12 cellular contexts compared by ENCODE assay signal in genomic region chr14:102645746-102646440, GRCh38. TPM values are rescaled to one million over a fixed set of nuclear protein-coding genes. Genes with fewer than 3 reads are reported as not detected.
DNase-seq lines count a peak whose midpoint lies in the region; ATAC-seq and TF ChIP-seq lines count a peak whose summit lies in the region.
"Had no signal": no experiment of that assay in that cellular context is flagged by ENCODE, and none has a peak within 500 bp of the region (broad histone marks: within the 10 kb centered on the region; RNA-seq: fewer than 3 reads in every experiment).

No MANE protein-coding gene starts in this region.

- H3K9me3 Mint-ChIP-seq in neural progenitor cell: peaks cover under 1% of the 10 kb centered on the region

- no peak overlapping the region for H3K27ac ChIP-seq in neural progenitor cell
- H3K27ac ChIP-seq: colonic mucosa, vagina had no signal

- H3F3A ChIP-seq in neural progenitor cell (ENCODE audit: low read depth): peaks cover 3% of the 10 kb centered on the region

- H3K27me3 Mint-ChIP-seq in neural progenitor cell (ENCODE audit: insufficient read depth, low read depth): peaks cover 3% of the 10 kb centered on the region

- H3K4me1 ChIP-seq in neural progenitor cell: peaks cover 25% of the 10 kb centered on the region
- H3K4me1 ChIP-seq: colonic mucosa had no signal

- no peak overlapping the region for H3K27ac Mint-ChIP-seq in neural progenitor cell

- H3K4me2 ChIP-seq in neural progenitor cell: peak overlapping the region; percentile 16

- H2AFZ ChIP-seq in neural progenitor cell (replicated peaks): no peak overlapping the region

- H3K27me3 ChIP-seq in neural progenitor cell: no peaks in the 10 kb centered on the region
- H3K27me3 ChIP-seq: colonic mucosa, vagina had no signal

- H3K4me3 Mint-ChIP-seq in neural progenitor cell: no peak overlapping the region

- ATAC-seq in GM21360 (IDR thresholded peaks at IDR 0.05; ENCODE audit: unreplicated experiment): no peak

- DNase-seq in GF-D8 (lab: John Stamatoyannopoulos, UW): peak; percentile 56
- peak; percentile 38 for DNase-seq in NAMALWA (ENCODE audit: low spot score)
- DNase-seq in amniotic epithelial cell (ENCODE audit: low read depth): peak; percentile 41
- no peak for DNase-seq in neural progenitor cell (ENCODE audit: low spot score)
- DNase-seq in hippocampal formation (lab: John Stamatoyannopoulos, UW): no peak
- DNase-seq in NCI-H1694 treated with DMSO at 0.1 percent for 48 hours (lab: John Stamatoyannopoulos, UW): no peak
- DNase-seq in GM19240 (ENCODE audit: insufficient read length, low spot score): no peak
- DNase-seq: activated naive CD4-positive, alpha-beta T cell treated with Interleukin-2 at 50 U/mL for 16 hours; colonic mucosa; NCI-H2029 had no signal

- H3K4me3 ChIP-seq in neural progenitor cell: no peak overlapping the region
- H3K4me3 ChIP-seq: colonic mucosa, vagina had no signal

- H3K79me2 ChIP-seq in neural progenitor cell (ENCODE audit: low read depth): peaks cover 99% of the 10 kb centered on the region

- TF ChIP-seq CTCF in neural progenitor cell (IDR thresholded peaks at IDR 0.05): no peak

- H3K36me3 ChIP-seq in neural progenitor cell: no peaks in the 10 kb centered on the region
- H3K36me3 ChIP-seq: colonic mucosa, vagina had no signal

- no peak overlapping the region for H3K9ac ChIP-seq in neural progenitor cell

- H3K9me3 ChIP-seq in neural progenitor cell (ENCODE audit: low read depth): no peaks in the 10 kb centered on the region
- H3K9me3 ChIP-seq: colonic mucosa, vagina had no signal

- peaks cover 21% of the 10 kb centered on the region for H3K4me1 Mint-ChIP-seq in neural progenitor cell

- peaks cover 10% of the 10 kb centered on the region for H3K36me3 Mint-ChIP-seq in neural progenitor cell

- H4K20me1 ChIP-seq in neural progenitor cell (ENCODE audit: low read depth): peaks cover 72% of the 10 kb centered on the region

RNA-seq across cellular contexts. Expression of gene RCOR1, which starts 53.4 kb away (rescaled TPM):
- total RNA-seq in neural progenitor cell (ENCODE audit: low replicate concordance): 25.3 and 33.7 TPM in 2 replicates

Comparison
In these comparisons a context has a peak if more than half of its experiments do, and no peak if none do; other contexts are left out.
1. DNase-seq: peak in GF-D8 (single experiment), NAMALWA (single experiment) and amniotic epithelial cell (single experiment); none in neural progenitor cell (single experiment), hippocampal formation (0 of 2), NCI-H1694 treated with DMSO at 0.1 percent for 48 hours (single experiment) and GM19240 (single experiment).